Comparison of ENCODE assay signal across 22 cellular contexts in genomic region chr10:79300711-79301110, GRCh38.
"Had no signal": no experiment of that assay in that cellular context is flagged by ENCODE, and none has a peak within 500 bp of the region (broad histone marks: within the 10 kb centered on the region; RNA-seq: fewer than 3 reads in every experiment).

No MANE protein-coding gene starts in this region.

- H3K27ac ChIP-seq: neural progenitor cell, pancreas had no signal

- ATAC-seq: activated CD4-positive, alpha-beta T cell treated with anti-CD3 and anti-CD28 coated beads for 36 hours; activated CD8-positive, alpha-beta memory T cell treated with anti-CD3 and anti-CD28 coated beads, Interleukin-2, amount 10 ng/mL, durations not matched to agents 7 days and 5 days; activated naive CD8-positive, alpha-beta T cell treated with anti-CD3 and anti-CD28 coated beads, Interleukin-2, amount 50 U/mL, for 24 hours; pancreas; WTC11 had no signal

- H3K4me1 Mint-ChIP-seq: neural progenitor cell, WTC11 had no signal

- H3K9ac ChIP-seq: neural progenitor cell had no signal

- H3K4me3 Mint-ChIP-seq: activated CD4-positive, alpha-beta memory T cell treated with anti-CD3 and anti-CD28 coated beads, Interleukin-2, amount 10 ng/mL, durations not matched to agents 7 days and 5 days; activated CD4-positive, alpha-beta T cell treated with anti-CD3 and anti-CD28 coated beads for 36 hours; activated CD8-positive, alpha-beta memory T cell treated with anti-CD3 and anti-CD28 coated beads, Interleukin-2, amount 10 ng/mL, durations not matched to agents 7 days and 5 days; activated naive CD4-positive, alpha-beta T cell treated with anti-CD3 and anti-CD28 coated beads, Interleukin-2, amount 10 ng/mL, durations not matched to agents 7 days and 5 days; activated naive CD8-positive, alpha-beta T cell treated with anti-CD3 and anti-CD28 coated beads, Interleukin-2, amount 50 U/mL, for 24 hours; naive B cell; neural progenitor cell; stimulated activated naive CD8-positive, alpha-beta T cell treated with anti-CD3 and anti-CD28 coated beads, Interleukin-15, Interleukin-2, amounts not matched to agents 100 ng/mL and 50 ng/mL, for 24 hours; WTC11 had no signal

- H3K27me3 Mint-ChIP-seq: activated CD4-positive, alpha-beta memory T cell treated with anti-CD3 and anti-CD28 coated beads, Interleukin-2, amount 10 ng/mL, durations not matched to agents 7 days and 5 days; activated CD4-positive, alpha-beta T cell treated with anti-CD3 and anti-CD28 coated beads for 36 hours; activated CD8-positive, alpha-beta memory T cell treated with anti-CD3 and anti-CD28 coated beads, Interleukin-2, amount 10 ng/mL, durations not matched to agents 7 days and 5 days; activated naive CD4-positive, alpha-beta T cell treated with anti-CD3 and anti-CD28 coated beads, Interleukin-2, amount 10 ng/mL, durations not matched to agents 7 days and 5 days; activated naive CD8-positive, alpha-beta T cell treated with anti-CD3 and anti-CD28 coated beads, Interleukin-2, amount 50 U/mL, for 24 hours; naive B cell; stimulated activated naive CD8-positive, alpha-beta T cell treated with anti-CD3 and anti-CD28 coated beads, Interleukin-15, Interleukin-2, amounts not matched to agents 100 ng/mL and 50 ng/mL, for 24 hours had no signal

- H3K27me3 ChIP-seq: brain microvascular endothelial cell, left lung, neural progenitor cell, pancreas had no signal

- DNase-seq: activated CD4-positive, alpha-beta memory T cell treated with anti-CD3 and anti-CD28 coated beads, Interleukin-2, amount 10 ng/mL, durations not matched to agents 7 days and 5 days; activated CD4-positive, alpha-beta T cell treated with anti-CD3 and anti-CD28 coated beads for 36 hours; activated CD8-positive, alpha-beta memory T cell treated with anti-CD3 and anti-CD28 coated beads, Interleukin-2, amount 10 ng/mL, durations not matched to agents 7 days and 5 days; activated naive CD4-positive, alpha-beta T cell treated with anti-CD3 and anti-CD28 coated beads, Interleukin-2, amount 10 ng/mL, durations not matched to agents 7 days and 5 days; activated naive CD8-positive, alpha-beta T cell treated with anti-CD3 and anti-CD28 coated beads, Interleukin-2, amount 50 U/mL, for 24 hours; activated T-cell treated with anti-CD3 and anti-CD28 coated beads, Interleukin-2, amount 50 U/mL, for 1 hour; aorta; brain microvascular endothelial cell; erythroblast; foreskin melanocyte; kidney; naive B cell; stimulated activated CD8-positive, alpha-beta memory T cell treated with anti-CD3 and anti-CD28 coated beads, Interleukin-4, amount 100 ng/mL, for 48 hours; SW 1271; trophoblast cell had no signal

- H3K36me3 ChIP-seq: neural progenitor cell had no signal

- H3K27ac Mint-ChIP-seq: activated CD4-positive, alpha-beta T cell treated with anti-CD3 and anti-CD28 coated beads for 36 hours; activated CD8-positive, alpha-beta memory T cell treated with anti-CD3 and anti-CD28 coated beads, Interleukin-2, amount 10 ng/mL, durations not matched to agents 7 days and 5 days; activated naive CD4-positive, alpha-beta T cell treated with anti-CD3 and anti-CD28 coated beads, Interleukin-2, amount 10 ng/mL, durations not matched to agents 7 days and 5 days; activated naive CD8-positive, alpha-beta T cell treated with anti-CD3 and anti-CD28 coated beads, Interleukin-2, amount 50 U/mL, for 24 hours; activated T-helper 2 cell treated with anti-CD3 and anti-CD28 coated beads, Interferon-gamma antibody, Interleukin-2, Interleukin-4, amounts not matched to agents 10 μg/mL and 5 μg/mL and 100 μg/mL, durations not matched to agents 14 hours and 24 hours and 36 hours; naive B cell; neural progenitor cell; stimulated activated naive CD8-positive, alpha-beta T cell treated with anti-CD3 and anti-CD28 coated beads, Interleukin-15, Interleukin-2, amounts not matched to agents 100 ng/mL and 50 ng/mL, for 24 hours; WTC11 had no signal

- H3K4me1 ChIP-seq: neural progenitor cell, pancreas had no signal

- H3K9me3 Mint-ChIP-seq: activated CD4-positive, alpha-beta memory T cell treated with anti-CD3 and anti-CD28 coated beads, Interleukin-2, amount 10 ng/mL, durations not matched to agents 7 days and 5 days; activated naive CD4-positive, alpha-beta T cell treated with anti-CD3 and anti-CD28 coated beads, Interleukin-2, amount 10 ng/mL, durations not matched to agents 7 days and 5 days; activated naive CD8-positive, alpha-beta T cell treated with anti-CD3 and anti-CD28 coated beads, Interleukin-2, amount 50 U/mL, for 24 hours; activated T-helper 2 cell treated with anti-CD3 and anti-CD28 coated beads, Interferon-gamma antibody, Interleukin-2, Interleukin-4, amounts not matched to agents 10 μg/mL and 5 μg/mL and 100 μg/mL, durations not matched to agents 14 hours and 24 hours and 36 hours; naive B cell; neural progenitor cell; stimulated activated naive CD8-positive, alpha-beta T cell treated with anti-CD3 and anti-CD28 coated beads, Interleukin-15, Interleukin-2, amounts not matched to agents 100 ng/mL and 50 ng/mL, for 24 hours; WTC11 had no signal

- H3K4me3 ChIP-seq: coronary artery, left lung, neural progenitor cell, pancreas had no signal

- H3K4me2 ChIP-seq: neural progenitor cell had no signal

- H3K9me3 ChIP-seq: left lung, pancreas had no signal

- H2AFZ ChIP-seq: neural progenitor cell had no signal
